ENCODE assay signal across 22 cellular contexts in the genomic region with DNA sequence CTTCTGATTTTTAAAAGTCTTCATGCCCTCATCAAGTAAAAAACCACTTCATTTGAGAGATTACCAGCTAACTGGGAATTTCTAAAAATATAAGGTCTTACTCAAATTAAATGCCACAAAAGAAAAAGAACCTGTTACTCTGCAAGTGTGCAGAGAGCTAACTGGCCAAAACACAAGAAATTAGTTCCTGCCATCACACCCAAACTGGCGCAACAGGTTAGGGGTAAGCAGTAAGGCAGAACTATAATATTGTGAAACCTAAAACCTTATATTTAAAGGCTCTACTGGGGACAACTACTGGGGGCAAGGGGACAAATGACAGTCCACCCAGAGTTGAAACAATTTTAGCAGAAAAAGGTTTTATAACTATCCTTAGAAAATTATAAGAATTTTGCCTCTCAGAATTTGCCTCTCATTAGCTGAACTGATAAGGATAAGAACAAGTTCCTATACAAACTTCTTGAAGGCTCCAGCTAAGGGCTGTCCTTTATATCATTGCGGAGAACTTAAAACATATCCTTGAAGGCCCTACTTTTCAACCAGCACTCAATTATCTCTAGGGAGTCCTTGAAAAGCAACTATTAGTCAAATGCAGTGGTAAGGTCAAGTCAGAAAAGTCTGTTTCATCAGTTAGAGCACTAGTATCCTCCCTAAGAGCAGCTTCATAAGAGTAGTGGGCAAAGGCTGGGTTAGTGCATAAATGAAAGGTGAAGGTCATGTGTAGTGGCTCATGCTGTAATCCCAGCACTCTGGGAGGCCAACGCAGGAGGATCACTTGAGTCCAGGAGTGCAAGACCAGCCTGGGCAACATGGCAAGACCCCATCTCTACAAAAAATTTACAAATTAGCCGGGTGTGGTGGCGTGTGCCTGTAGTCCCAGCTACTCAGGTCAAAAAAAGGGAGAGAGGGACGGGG. TPM values are rescaled to one million over a fixed set of nuclear protein-coding genes. Genes with fewer than 3 reads are reported as not detected.
A peak's percentile ranks its signal among the peaks of the same experiment; 100 is the strongest.
DNase-seq lines count a peak whose midpoint lies in the region; ATAC-seq, FAIRE-seq and TF ChIP-seq lines count a peak whose summit lies in the region.
"Had no signal": no experiment of that assay in that cellular context is flagged by ENCODE, and none has a peak within 500 bp of the region (broad histone marks: within the 10 kb centered on the region; RNA-seq: fewer than 3 reads in every experiment).

No MANE protein-coding gene starts in this region.

- FAIRE-seq in GM12891 (lab: Jason Lieb, UNC) = no peak
- FAIRE-seq: pancreas had no signal

- no peak for ATAC-seq in natural killer cell
- ATAC-seq in natural killer cell treated with Interleukin-12 subunit alpha and Interleukin-12 subunit beta and Interleukin-15 and Interleukin-18, amount 100 ng/mL, for 72 hours = no peak
- ATAC-seq in lower lobe of right lung = peak; percentile 46 to 71
- ATAC-seq in omental fat pad (ENCODE audit: low FRiP score) = no peak
- ATAC-seq: foreskin keratinocyte, pancreas, sciatic nerve had no signal

- no peaks in the 10 kb centered on the region for H3K27me3 ChIP-seq in lower lobe of right lung (ENCODE audit: low read depth)
- H3K27me3 ChIP-seq: foreskin keratinocyte, hepatocyte, pancreas, testis had no signal

- no peaks in the 10 kb centered on the region for H3K36me3 Mint-ChIP-seq in natural killer cell
- no peaks in the 10 kb centered on the region for H3K36me3 Mint-ChIP-seq in natural killer cell treated with Interleukin-12 subunit alpha and Interleukin-12 subunit beta and Interleukin-15 and Interleukin-18, amount 100 ng/mL, for 72 hours

- H3K4me3 ChIP-seq in lower lobe of right lung = no peak overlapping the region
- H3K4me3 ChIP-seq: hepatocyte, pancreas, testis had no signal

- H3K9me3 ChIP-seq in lower lobe of right lung = no peaks in the 10 kb centered on the region
- H3K9me3 ChIP-seq: pancreas, testis had no signal

- no peak overlapping the region for H3K27ac ChIP-seq in lower lobe of right lung
- H3K27ac ChIP-seq: foreskin keratinocyte, hepatocyte, pancreas, RWPE1, testis had no signal

- peaks cover 73% of the 10 kb centered on the region for H3K4me1 ChIP-seq in lower lobe of right lung
- H3K4me1 ChIP-seq: testis had no signal

- H3K4me1 Mint-ChIP-seq in natural killer cell = peaks cover 81 to 84% of the 10 kb centered on the region in 2 donors
- H3K4me1 Mint-ChIP-seq in natural killer cell treated with Interleukin-12 subunit alpha and Interleukin-12 subunit beta and Interleukin-15 and Interleukin-18, amount 100 ng/mL, for 72 hours (ENCODE audit: low read depth in 2 of 2) = peaks cover 58 to 71% of the 10 kb centered on the region in 2 donors

- no peak for DNase-seq in natural killer cell
- DNase-seq in natural killer cell treated with Interleukin-12 subunit alpha and Interleukin-12 subunit beta and Interleukin-15 and Interleukin-18, amount 100 ng/mL, for 72 hours (ENCODE audit: low spot score) = no peak
- peak; percentile 15 for DNase-seq in NOMO-1 treated with dmso at 0.1 percent for 144 hours (lab: John Stamatoyannopoulos, UW; ENCODE audit: unreplicated experiment)
- no peak for DNase-seq in lower lobe of right lung
- DNase-seq in omental fat pad (ENCODE audit: low spot score) = no peak
- DNase-seq in GM12891 (ENCODE audit: insufficient read length, low spot score) = no peak
- no peak for DNase-seq in DMS114 treated with DMSO at 0.1 percent for 48 hours (lab: John Stamatoyannopoulos, UW; ENCODE audit: unreplicated experiment)
- DNase-seq in NCI-H748 (lab: John Stamatoyannopoulos, UW; ENCODE audit: unreplicated experiment) = no peak
- DNase-seq: activated CD4-positive, alpha-beta T cell treated with anti-CD3 and anti-CD28 coated beads, Interleukin-2, amount 10 ng/mL, durations not matched to agents 7 days and 5 days; activated naive CD4-positive, alpha-beta T cell; anterior cingulate cortex; central memory CD4-positive, alpha-beta T cell; foreskin keratinocyte; GF-D8; NCI-H1092 treated with DMSO at 0.1 percent for 48 hours; NCI-H2029; NCI-H510A; pancreas; testis had no signal

- TF ChIP-seq CTCF in natural killer cell (IDR thresholded peaks at IDR 0.05) (no peak), lower lobe of right lung (IDR thresholded peaks at IDR 0.05) (no peak), omental fat pad (IDR thresholded peaks at IDR 0.05) (no peak)

- intact Hi-C loops in natural killer cell (cut with micrococcal nuclease) = no loop called here
- intact Hi-C loops in lower lobe of right lung (cut with DNase I) = no loop called here

- no peaks in the 10 kb centered on the region for H3K36me3 ChIP-seq in lower lobe of right lung
- H3K36me3 ChIP-seq: pancreas had no signal

- H3K27ac Mint-ChIP-seq in natural killer cell = peak overlapping the region; percentile 21 to 72
- H3K27ac Mint-ChIP-seq in natural killer cell treated with Interleukin-12 subunit alpha and Interleukin-12 subunit beta and Interleukin-15 and Interleukin-18, amount 100 ng/mL, for 72 hours = peak overlapping the region in 1 of 2 donors; percentile 40
- H3K27ac Mint-ChIP-seq: activated CD4-positive, alpha-beta T cell treated with anti-CD3 and anti-CD28 coated beads, Interleukin-2, amount 10 ng/mL, durations not matched to agents 7 days and 5 days had no signal

- TF ChIP-seq POLR2A in GM12891 (IDR thresholded peaks at IDR 0.05; ENCODE audit: low read depth, low read length) = no peak

- no peaks in the 10 kb centered on the region for H3K9me3 Mint-ChIP-seq in natural killer cell
- no peaks in the 10 kb centered on the region for H3K9me3 Mint-ChIP-seq in natural killer cell treated with Interleukin-12 subunit alpha and Interleukin-12 subunit beta and Interleukin-15 and Interleukin-18, amount 100 ng/mL, for 72 hours
- H3K9me3 Mint-ChIP-seq: activated CD4-positive, alpha-beta T cell treated with anti-CD3 and anti-CD28 coated beads, Interleukin-2, amount 10 ng/mL, durations not matched to agents 7 days and 5 days had no signal

- peak overlapping the region; percentile 26 for H3K4me3 Mint-ChIP-seq in natural killer cell
- no peak overlapping the region for H3K4me3 Mint-ChIP-seq in natural killer cell treated with Interleukin-12 subunit alpha and Interleukin-12 subunit beta and Interleukin-15 and Interleukin-18, amount 100 ng/mL, for 72 hours
- H3K4me3 Mint-ChIP-seq: activated CD4-positive, alpha-beta T cell treated with anti-CD3 and anti-CD28 coated beads, Interleukin-2, amount 10 ng/mL, durations not matched to agents 7 days and 5 days had no signal

- no peaks in the 10 kb centered on the region for H3K27me3 Mint-ChIP-seq in natural killer cell (ENCODE audit: low read depth in 2 of 2)
- no peaks in the 10 kb centered on the region for H3K27me3 Mint-ChIP-seq in natural killer cell treated with Interleukin-12 subunit alpha and Interleukin-12 subunit beta and Interleukin-15 and Interleukin-18, amount 100 ng/mL, for 72 hours
- H3K27me3 Mint-ChIP-seq: activated CD4-positive, alpha-beta T cell treated with anti-CD3 and anti-CD28 coated beads, Interleukin-2, amount 10 ng/mL, durations not matched to agents 7 days and 5 days had no signal

TF ChIP-seq in GM12891, 5 proteins besides CTCF, POLR2A, EP300 and RAD21:
- TF ChIP-seq POLR2AphosphoS5 (IDR thresholded peaks at IDR 0.05; ENCODE audit: low read depth, low read length) (no peak), PAX5 (IDR thresholded peaks at IDR 0.05; ENCODE audit: insufficient read depth, low read length, severe bottlenecking) (no peak), TAF1 (IDR thresholded peaks at IDR 0.05; ENCODE audit: low read depth, low read length) (no peak), SPI1 (IDR thresholded peaks at IDR 0.05; ENCODE audit: low read depth, low read length) (no peak), POU2F2 (IDR thresholded peaks at IDR 0.05; ENCODE audit: low read depth, low read length) (no peak)

RNA-seq across cellular contexts. Expression of gene SMURF2, which starts 31.5 kb away (rescaled TPM):
- total RNA-seq in natural killer cell = 10 to 100 TPM; 43.8 to 54.5 (median 46.5) TPM
- total RNA-seq in natural killer cell treated with Interleukin-12 subunit alpha and Interleukin-12 subunit beta and Interleukin-15 and Interleukin-18, amount 100 ng/mL, for 72 hours = 10 to 100 TPM; 18.0 to 26.1 TPM
- total RNA-seq in lower lobe of right lung = 39.6 TPM
- total RNA-seq in omental fat pad = 10 to 100 TPM; 26.8 to 38.1 (median 29.5) TPM
- 3.7 TPM for polyA plus RNA-seq in GM12891 (2012; ENCODE audit: low read depth, missing spikeins)

Comparison
In these comparisons a context has a peak if more than half of its experiments do, and no peak if none do; other contexts are left out.
1. ATAC-seq: peak in lower lobe of right lung (2 of 2); none in natural killer cell (0 of 3), natural killer cell treated with Interleukin-12 subunit alpha and Interleukin-12 subunit beta and Interleukin-15 and Interleukin-18, amount 100 ng/mL, for 72 hours (0 of 2) and omental fat pad (single experiment).